8 cellular contexts compared by ENCODE assay signal in genomic region chr10:3068201-3068967, GRCh38. TPM values are rescaled to one million over a fixed set of nuclear protein-coding genes. Genes with fewer than 3 reads are reported as not detected.
A peak's percentile ranks its signal among the peaks of the same experiment; 100 is the strongest.
DNase-seq lines count a peak whose midpoint lies in the region; ATAC-seq and TF ChIP-seq lines count a peak whose summit lies in the region.

No MANE protein-coding gene starts in this region.

- H3K36me3 Mint-ChIP-seq in endothelial cell (ENCODE audit: low read depth, unreplicated experiment): peaks cover 6% of the 10 kb centered on the region

- ATAC-seq in HG02840 (IDR thresholded peaks at IDR 0.05; ENCODE audit: low FRiP score, unreplicated experiment): peak; percentile 39

- H3K4me1 Mint-ChIP-seq in endothelial cell (ENCODE audit: unreplicated experiment): peaks cover 14% of the 10 kb centered on the region

- H3K27ac Mint-ChIP-seq in endothelial cell (ENCODE audit: unreplicated experiment): no peak overlapping the region

- peak overlapping the region; percentile 80 to 85 for H3K4me3 ChIP-seq in mucosa of rectum (ENCODE audit: low read length in 2 of 2)

- DNase-seq in NCI-H345 (lab: John Stamatoyannopoulos, UW): peak; percentile 46
- no peak for DNase-seq in NCI-H345 treated with DMSO at 0.1 percent for 48 hours (lab: John Stamatoyannopoulos, UW; ENCODE audit: unreplicated experiment)
- peak; percentile 65 for DNase-seq in NCI-H2227 (lab: John Stamatoyannopoulos, UW; ENCODE audit: unreplicated experiment)
- DNase-seq in activated CD8-positive, alpha-beta memory T cell treated with anti-CD3 and anti-CD28 coated beads, Interleukin-2, amount 50 U/mL, for 48 hours: peak; percentile 84
- peak; percentile 63 for DNase-seq in endothelial cell (ENCODE audit: low spot score)
- peak; percentile 47 to 48 for DNase-seq in stimulated activated CD8-positive, alpha-beta memory T cell treated with anti-CD3 and anti-CD28 coated beads, Interleukin-7, amount 100 ng/mL, for 48 hours (ENCODE audit: extremely low read depth in 1 of 2, low read depth in 1 of 2)

- peak overlapping the region; percentile 87 for H3K4me3 Mint-ChIP-seq in endothelial cell (ENCODE audit: unreplicated experiment)

- peak overlapping the region; percentile 32 to 89 for H3K9ac ChIP-seq in mucosa of rectum (ENCODE audit: low read depth in 1 of 2, low read length in 2 of 2)

- peak overlapping the region; percentile 9 to 76 for H3K27ac ChIP-seq in mucosa of rectum (ENCODE audit: low read depth in 2 of 2, low read length in 2 of 2)

- peaks cover 3% of the 10 kb centered on the region in 2 donors for H3K27me3 ChIP-seq in mucosa of rectum (ENCODE audit: control insufficient read depth in 2 of 2, insufficient read depth in 2 of 2, low read length in 2 of 2)

- no peaks in the 10 kb centered on the region for H3K36me3 ChIP-seq in mucosa of rectum (ENCODE audit: control insufficient read depth in 2 of 2, insufficient read depth in 2 of 2, low read length in 2 of 2)

- H3K9me3 ChIP-seq in mucosa of rectum (ENCODE audit: control insufficient read depth in 2 of 2, low read length in 2 of 2): no peaks in the 10 kb centered on the region

- peak; percentile 1 for TF ChIP-seq CTCF in endothelial cell (IDR thresholded peaks at IDR 0.05; ENCODE audit: unreplicated experiment)

- H3K9me3 Mint-ChIP-seq in endothelial cell (ENCODE audit: unreplicated experiment): no peaks in the 10 kb centered on the region

- peaks cover 3 to 6% of the 10 kb centered on the region in 2 donors for H3K4me1 ChIP-seq in mucosa of rectum (ENCODE audit: control insufficient read depth in 2 of 2, insufficient read depth in 2 of 2, low read length in 2 of 2)

- peaks cover 19% of the 10 kb centered on the region for H3K27me3 Mint-ChIP-seq in endothelial cell (ENCODE audit: unreplicated experiment)

RNA-seq across cellular contexts. Expression of gene PFKP, which starts 1.0 kb away (rescaled TPM):
- 52.3 TPM for total RNA-seq in endothelial cell (ENCODE audit: unreplicated experiment)
